10 cellular contexts compared by ENCODE assay signal in the genomic region with DNA sequence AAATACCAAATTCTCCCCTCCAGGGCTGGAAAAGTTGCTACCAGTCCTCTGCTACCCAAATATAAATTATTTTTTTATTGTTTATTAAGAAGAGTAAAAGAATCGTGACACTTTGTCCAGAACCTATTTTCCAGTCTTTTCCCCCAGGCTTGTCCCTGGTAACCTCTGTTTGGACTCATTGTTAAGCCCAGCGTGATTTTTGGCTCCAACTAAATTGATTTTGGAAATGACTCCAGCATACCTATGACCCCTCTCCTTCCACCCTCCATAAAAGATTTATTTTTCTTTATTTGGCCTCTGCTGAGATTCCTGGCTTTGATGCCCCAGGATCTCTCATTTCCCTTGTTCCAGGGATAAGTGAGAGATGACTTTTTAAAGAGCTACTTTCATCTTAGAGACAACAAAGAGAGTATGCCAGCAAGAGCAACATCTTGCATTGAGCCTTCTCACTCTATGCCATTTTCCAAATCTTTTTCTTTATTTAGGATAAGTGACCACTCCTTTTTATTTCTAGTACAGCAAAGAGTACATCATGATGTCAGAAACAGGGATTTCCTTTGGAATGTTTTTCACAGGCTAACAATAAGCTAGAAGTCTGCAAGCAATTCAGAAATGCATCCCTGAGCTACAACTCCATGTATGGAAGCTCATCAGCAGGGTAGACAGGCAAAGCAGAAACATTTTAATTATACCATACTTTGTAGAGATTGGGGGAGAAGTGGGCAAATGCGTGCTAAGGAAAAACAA.
DNase-seq lines count a peak whose midpoint lies in the region; ATAC-seq, FAIRE-seq and TF ChIP-seq lines count a peak whose summit lies in the region.
"Had no signal": no experiment of that assay in that cellular context is flagged by ENCODE, and none has a peak within 500 bp of the region (broad histone marks: within the 10 kb centered on the region; RNA-seq: fewer than 3 reads in every experiment).

No MANE protein-coding gene starts in this region.

- H3K4me3 Mint-ChIP-seq in activated naive CD4-positive, alpha-beta T cell treated with anti-CD3 and anti-CD28 coated beads, Interleukin-2, amount 50 U/mL, for 24 hours: peak overlapping the region; percentile 88
- H3K4me3 Mint-ChIP-seq in naive thymus-derived CD8-positive, alpha-beta T cell: peak overlapping the region; percentile 79 to 94 (median 89)

- H3K4me3 ChIP-seq in GM12878 (no peak overlapping the region), tibial nerve (no peak overlapping the region)

- TF ChIP-seq EP300 in GM12878 (IDR thresholded peaks at IDR 0.05; ENCODE audit: borderline replicate concordance in 1 of 2, control insufficient read depth in 1 of 2, low read depth in 2 of 2, low read length in 2 of 2): no peak
- no peak for TF ChIP-seq EP300 in tibial nerve (IDR thresholded peaks at IDR 0.05)

- peak overlapping the region; percentile 38; the same call in 1 of the 2 replicates for H3K4me2 ChIP-seq in GM12878 (ENCODE audit: control insufficient read depth, insufficient read depth)

- H3K27me3 ChIP-seq in GM12878 (replicated peaks in 1 of 2; ENCODE audit: control insufficient read depth in 2 of 2, insufficient read depth in 2 of 2, low read length in 1 of 2): no peaks in the 10 kb centered on the region
- H3K27me3 ChIP-seq in tibial nerve: no peaks in the 10 kb centered on the region

- no peaks in the 10 kb centered on the region for H3K27me3 Mint-ChIP-seq in activated naive CD4-positive, alpha-beta T cell treated with anti-CD3 and anti-CD28 coated beads, Interleukin-2, amount 50 U/mL, for 24 hours
- H3K27me3 Mint-ChIP-seq in naive thymus-derived CD8-positive, alpha-beta T cell: no peaks in the 10 kb centered on the region

- peak overlapping the region; percentile 78 for H3K9ac ChIP-seq in GM12878 (ENCODE audit: control insufficient read depth, insufficient read depth, low read length)

- TF ChIP-seq POLR2A in GM12878 (IDR thresholded peaks at IDR 0.05; ENCODE audit: low read depth, low read length) (no peak), tibial nerve (IDR thresholded peaks at IDR 0.05) (no peak)

- POLR2A ChIA-PET in GM12878 (lab: Charles Lee): interaction anchor here (0.9 to 35.4 kb wide), 8 partner anchors 9 to 124 kb away, joined by 3 to 875 read pairs (median 4); no protein-coding TSS in a partner anchor
- POLR2A ChIA-PET in naive thymus-derived CD8-positive, alpha-beta T cell (lab: Charles Lee): interaction anchor here (0.7 to 34.2 kb wide), 11 partner anchors 7 to 1244 kb away, joined by 3 to 760 read pairs (median 7); a partner anchor contains a TSS

- SMC1A ChIA-PET in GM12878 (lab: Charles Lee; ENCODE audit: uncharacterized antibody, unreplicated experiment): interaction anchor here (1.8 to 17.7 kb wide), 8 partner anchors 7 to 42 kb away, joined by 5 to 399 read pairs (median 92); no protein-coding TSS in a partner anchor

- peaks cover 52% of the 10 kb centered on the region for H3K36me3 Mint-ChIP-seq in activated naive CD4-positive, alpha-beta T cell treated with anti-CD3 and anti-CD28 coated beads, Interleukin-2, amount 50 U/mL, for 24 hours
- peaks cover 11 to 85% (median 55%) of the 10 kb centered on the region in 3 donors for H3K36me3 Mint-ChIP-seq in naive thymus-derived CD8-positive, alpha-beta T cell

- H3K79me2 ChIP-seq in GM12878 (ENCODE audit: control insufficient read depth, insufficient read depth, low read length): peaks cover 73% of the 10 kb centered on the region

- H3K27ac ChIP-seq in GM12878 (ENCODE audit: control insufficient read depth, insufficient read depth): peak overlapping the region; percentile 98
- H3K27ac ChIP-seq in tibial nerve: peak overlapping the region in 3 of 4 donors; percentile 15 to 68 (median 67)

- H3K27ac Mint-ChIP-seq in activated naive CD4-positive, alpha-beta T cell treated with anti-CD3 and anti-CD28 coated beads, Interleukin-2, amount 50 U/mL, for 24 hours: peak overlapping the region; percentile 96
- peak overlapping the region; percentile 78 to 99 (median 98) for H3K27ac Mint-ChIP-seq in naive thymus-derived CD8-positive, alpha-beta T cell

- RAD21 ChIA-PET in GM12878 (lab: Charles Lee; ENCODE audit: unreplicated experiment): interaction anchor here (0.9 to 25.4 kb wide), 11 partner anchors 9 to 132 kb away, joined by 3 to 797 read pairs (median 6); no protein-coding TSS in a partner anchor

- BruUV-seq in GM12878 (replicated peaks; lab: Mats Ljungman, UMichigan): no TSS peak

- ATAC-seq in GM12878 (no peak), GM21723 (IDR thresholded peaks at IDR 0.05; ENCODE audit: unreplicated experiment) (no peak)
- ATAC-seq in naive thymus-derived CD8-positive, alpha-beta T cell: no peak

- H3K4me1 ChIP-seq in GM12878 (ENCODE audit: control insufficient read depth, insufficient read depth, low read length) (peaks cover 92% of the 10 kb centered on the region), tibial nerve (peaks cover 0 to 68% (median 31%) of the 10 kb centered on the region in 4 donors)

- DNase-seq in activated naive CD4-positive, alpha-beta T cell treated with Interleukin-2 at 50 U/mL for 16 hours: no peak
- DNase-seq in GM12878 (ENCODE audit: low read depth, low spot score): no peak
- no peak for DNase-seq in naive thymus-derived CD8-positive, alpha-beta T cell
- DNase-seq in tibial nerve (ENCODE audit: low spot score in 2 of 2): no peak
- no peak for DNase-seq in Kasumi-1 (lab: John Stamatoyannopoulos, UW)
- DNase-seq in mucosa of gallbladder (ENCODE audit: low spot score): no peak
- DNase-seq: HCEC 1CT; stimulated activated CD4-positive, alpha-beta T cell treated with anti-CD3 and anti-CD28 coated beads, Interleukin-2, amount 100 ng/mL, for 48 hours had no signal

- WGBS in GM12878 (ENCODE audit: insufficient coverage, insufficient replicate concordance, low lambda C conversion rate, missing lambda C conversion rate): 90% methylated on average over 3 of the region's 3 CpGs
- WGBS in tibial nerve, 2 donors: 33 to 43% methylated on average over 3 of the region's 3 CpGs

- intact Hi-C loops in GM12878 (cut with micrococcal nuclease; ENCODE audit: unreplicated experiment): no loop called here

- H4K20me1 ChIP-seq in GM12878 (ENCODE audit: control insufficient read depth, insufficient read depth): no peaks in the 10 kb centered on the region

- no peak for TF ChIP-seq RAD21 in GM12878 (IDR thresholded peaks at IDR 0.05; ENCODE audit: insufficient read depth, low read depth, low read length)

- in situ Hi-C loops in GM12878 (cut with MboI): no loop called here

- no peak for FAIRE-seq in GM12878 (lab: Jason Lieb, UNC)

- no peaks in the 10 kb centered on the region for H3K9me3 Mint-ChIP-seq in activated naive CD4-positive, alpha-beta T cell treated with anti-CD3 and anti-CD28 coated beads, Interleukin-2, amount 50 U/mL, for 24 hours
- H3K9me3 Mint-ChIP-seq in naive thymus-derived CD8-positive, alpha-beta T cell: no peaks in the 10 kb centered on the region

- H2AFZ ChIP-seq in GM12878 (ENCODE audit: control insufficient read depth, low read depth, low read length): no peak overlapping the region

- CTCF ChIA-PET in GM12878 (lab: Yijun Ruan, JAX): interaction anchor here (0.8 to 10.7 kb wide), 10 partner anchors 8 to 48 kb away, joined by 3 to 101 read pairs (median 4); no protein-coding TSS in a partner anchor

- H3K9me3 ChIP-seq in GM12878 (replicated peaks; ENCODE audit: control insufficient read depth, insufficient read depth, low read length) (no peaks in the 10 kb centered on the region), tibial nerve (no peaks in the 10 kb centered on the region)

- TF ChIP-seq CTCF in GM12878 (IDR thresholded peaks at IDR 0.05 in 2 of 3, conservative IDR thresholded peaks at IDR 0.05 in 1 of 3; ENCODE audit: control insufficient read depth in 2 of 3, extremely low read depth in 1 of 3, insufficient read depth in 1 of 3, low read depth in 3 of 3, low read length in 3 of 3): no peak
- no peak for TF ChIP-seq CTCF in tibial nerve (IDR thresholded peaks at IDR 0.05)

- peaks cover 1 to 3% of the 10 kb centered on the region in 2 experiments; a peak in 1 of 4 replicates for H3K36me3 ChIP-seq in GM12878 (ENCODE audit: control insufficient read depth in 2 of 2, insufficient read depth in 2 of 2, low read length in 1 of 2)
- no peaks in the 10 kb centered on the region for H3K36me3 ChIP-seq in tibial nerve

- peaks cover 79% of the 10 kb centered on the region for H3K4me1 Mint-ChIP-seq in activated naive CD4-positive, alpha-beta T cell treated with anti-CD3 and anti-CD28 coated beads, Interleukin-2, amount 50 U/mL, for 24 hours
- peaks cover 25 to 93% (median 85%) of the 10 kb centered on the region in 4 donors for H3K4me1 Mint-ChIP-seq in naive thymus-derived CD8-positive, alpha-beta T cell

TF ChIP-seq in GM12878, 131 proteins besides CTCF, POLR2A, EP300 and RAD21 (continues in another document):
- TF ChIP-seq, protein P1, sequence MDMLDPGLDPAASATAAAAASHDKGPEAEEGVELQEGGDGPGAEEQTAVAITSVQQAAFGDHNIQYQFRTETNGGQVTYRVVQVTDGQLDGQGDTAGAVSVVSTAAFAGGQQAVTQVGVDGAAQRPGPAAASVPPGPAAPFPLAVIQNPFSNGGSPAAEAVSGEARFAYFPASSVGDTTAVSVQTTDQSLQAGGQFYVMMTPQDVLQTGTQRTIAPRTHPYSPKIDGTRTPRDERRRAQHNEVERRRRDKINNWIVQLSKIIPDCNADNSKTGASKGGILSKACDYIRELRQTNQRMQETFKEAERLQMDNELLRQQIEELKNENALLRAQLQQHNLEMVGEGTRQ (IDR thresholded peaks at IDR 0.05; ENCODE audit: borderline replicate concordance, low read depth, low read length): no peak
- TF ChIP-seq, protein P2, sequence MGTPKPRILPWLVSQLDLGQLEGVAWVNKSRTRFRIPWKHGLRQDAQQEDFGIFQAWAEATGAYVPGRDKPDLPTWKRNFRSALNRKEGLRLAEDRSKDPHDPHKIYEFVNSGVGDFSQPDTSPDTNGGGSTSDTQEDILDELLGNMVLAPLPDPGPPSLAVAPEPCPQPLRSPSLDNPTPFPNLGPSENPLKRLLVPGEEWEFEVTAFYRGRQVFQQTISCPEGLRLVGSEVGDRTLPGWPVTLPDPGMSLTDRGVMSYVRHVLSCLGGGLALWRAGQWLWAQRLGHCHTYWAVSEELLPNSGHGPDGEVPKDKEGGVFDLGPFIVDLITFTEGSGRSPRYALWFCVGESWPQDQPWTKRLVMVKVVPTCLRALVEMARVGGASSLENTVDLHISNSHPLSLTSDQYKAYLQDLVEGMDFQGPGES (IDR thresholded peaks at IDR 0.05): no peak
- TF ChIP-seq NR2C1 (IDR thresholded peaks at IDR 0.05): no peak
